ENCODE assay signal across 30 cellular contexts in genomic region chr4:40490481-40490880, GRCh38.
"Had no signal": no experiment of that assay in that cellular context is flagged by ENCODE, and none has a peak within 500 bp of the region (broad histone marks: within the 10 kb centered on the region; RNA-seq: fewer than 3 reads in every experiment).

No MANE protein-coding gene starts in this region.

- H3K4me1 Mint-ChIP-seq: immature natural killer cell; stimulated activated naive CD8-positive, alpha-beta T cell treated with anti-CD3 and anti-CD28 coated beads, Interleukin-15, amount 100 ng/mL, for 72 hours had no signal

- H3K4me1 ChIP-seq: psoas muscle had no signal

- H3K9me3 ChIP-seq: heart right ventricle, left ventricle myocardium inferior, mucosa of descending colon, pancreas, psoas muscle, right atrium auricular region, right lobe of liver, transverse colon, upper lobe of right lung had no signal

- H3K27ac ChIP-seq: heart right ventricle, left ventricle myocardium inferior, psoas muscle, right atrium auricular region, right lobe of liver, transverse colon, upper lobe of right lung had no signal

- H3K4me3 ChIP-seq: heart right ventricle, left ventricle myocardium inferior, mucosa of descending colon, pancreas, psoas muscle, right atrium auricular region, right lobe of liver, smooth muscle cell, transverse colon, upper lobe of right lung had no signal

- ATAC-seq: heart right ventricle; left colon; mucosa of descending colon; naive thymus-derived CD4-positive, alpha-beta T cell; natural killer cell treated with Interleukin-12 subunit alpha and Interleukin-12 subunit beta and Interleukin-15 and Interleukin-18, amount 100 ng/mL, for 72 hours; pancreas; psoas muscle; right lobe of liver; stimulated activated memory B cell treated with anti-CD40 and anti-IgM and Interleukin-4, amounts not matched to agents 10 μg/mL and 1 μg/mL and 100 μg/mL, for 72 hours; stimulated activated naive CD8-positive, alpha-beta T cell treated with anti-CD3 and anti-CD28 coated beads, Interleukin-15, amount 100 ng/mL, for 72 hours; upper lobe of right lung had no signal

- H3K4me2 ChIP-seq: smooth muscle cell had no signal

- FAIRE-seq: pancreas, urothelium cell line had no signal

- DNase-seq: heart right ventricle; hypothalamus; immature natural killer cell; kidney; left colon; left ventricle myocardium inferior; midbrain; mucosa of descending colon; naive thymus-derived CD4-positive, alpha-beta T cell; nucleus accumbens; pancreas; posterior cingulate gyrus; psoas muscle; right lobe of liver; stimulated activated CD4-positive, alpha-beta T cell treated with anti-CD3 and anti-CD28 coated beads, Interleukin-1b, Interleukin-23, amount 100 ng/mL, for 48 hours; stimulated activated CD4-positive, alpha-beta T cell treated with anti-CD3 and anti-CD28 coated beads, Interleukin-2, amount 100 ng/mL, for 48 hours; stimulated activated CD4-positive, alpha-beta T cell treated with anti-CD3 and anti-CD28 coated beads, Interleukin-4, amount 100 ng/mL, for 4 hours; stimulated activated CD8-positive, alpha-beta memory T cell treated with anti-CD3 and anti-CD28 coated beads, Interleukin-4, amount 100 ng/mL, for 48 hours; stimulated activated naive CD4-positive, alpha-beta T cell treated with Interleukin-2 at 50 U/mL for 16 hours; stimulated activated naive CD8-positive, alpha-beta T cell treated with anti-CD3 and anti-CD28 coated beads, Interleukin-15, amount 100 ng/mL, for 72 hours; substantia nigra; transverse colon; upper lobe of right lung had no signal

- H3K27me3 Mint-ChIP-seq: memory B cell; stimulated activated memory B cell treated with anti-CD40 and anti-IgM and Interleukin-4, amounts not matched to agents 10 μg/mL and 1 μg/mL and 100 μg/mL, for 72 hours had no signal

- H3K27ac Mint-ChIP-seq: immature natural killer cell; memory B cell; naive thymus-derived CD4-positive, alpha-beta T cell; natural killer cell treated with Interleukin-12 subunit alpha and Interleukin-12 subunit beta and Interleukin-15 and Interleukin-18, amount 100 ng/mL, for 72 hours; stimulated activated memory B cell treated with anti-CD40 and anti-IgM and Interleukin-4, amounts not matched to agents 10 μg/mL and 1 μg/mL and 100 μg/mL, for 72 hours; stimulated activated naive CD8-positive, alpha-beta T cell treated with anti-CD3 and anti-CD28 coated beads, Interleukin-15, amount 100 ng/mL, for 72 hours had no signal

- H3K36me3 Mint-ChIP-seq: immature natural killer cell; natural killer cell treated with Interleukin-12 subunit alpha and Interleukin-12 subunit beta and Interleukin-15 and Interleukin-18, amount 100 ng/mL, for 72 hours had no signal

- H3K4me3 Mint-ChIP-seq: immature natural killer cell; memory B cell; naive thymus-derived CD4-positive, alpha-beta T cell; natural killer cell treated with Interleukin-12 subunit alpha and Interleukin-12 subunit beta and Interleukin-15 and Interleukin-18, amount 100 ng/mL, for 72 hours; neural crest cell; stimulated activated memory B cell treated with anti-CD40 and anti-IgM and Interleukin-4, amounts not matched to agents 10 μg/mL and 1 μg/mL and 100 μg/mL, for 72 hours; stimulated activated naive CD8-positive, alpha-beta T cell treated with anti-CD3 and anti-CD28 coated beads, Interleukin-15, amount 100 ng/mL, for 72 hours had no signal

- H3K9me3 Mint-ChIP-seq: memory B cell; natural killer cell treated with Interleukin-12 subunit alpha and Interleukin-12 subunit beta and Interleukin-15 and Interleukin-18, amount 100 ng/mL, for 72 hours; neural crest cell; stimulated activated memory B cell treated with anti-CD40 and anti-IgM and Interleukin-4, amounts not matched to agents 10 μg/mL and 1 μg/mL and 100 μg/mL, for 72 hours; stimulated activated naive CD8-positive, alpha-beta T cell treated with anti-CD3 and anti-CD28 coated beads, Interleukin-15, amount 100 ng/mL, for 72 hours had no signal
